Comparison of ENCODE assay signal across 8 cellular contexts in the genomic region with DNA sequence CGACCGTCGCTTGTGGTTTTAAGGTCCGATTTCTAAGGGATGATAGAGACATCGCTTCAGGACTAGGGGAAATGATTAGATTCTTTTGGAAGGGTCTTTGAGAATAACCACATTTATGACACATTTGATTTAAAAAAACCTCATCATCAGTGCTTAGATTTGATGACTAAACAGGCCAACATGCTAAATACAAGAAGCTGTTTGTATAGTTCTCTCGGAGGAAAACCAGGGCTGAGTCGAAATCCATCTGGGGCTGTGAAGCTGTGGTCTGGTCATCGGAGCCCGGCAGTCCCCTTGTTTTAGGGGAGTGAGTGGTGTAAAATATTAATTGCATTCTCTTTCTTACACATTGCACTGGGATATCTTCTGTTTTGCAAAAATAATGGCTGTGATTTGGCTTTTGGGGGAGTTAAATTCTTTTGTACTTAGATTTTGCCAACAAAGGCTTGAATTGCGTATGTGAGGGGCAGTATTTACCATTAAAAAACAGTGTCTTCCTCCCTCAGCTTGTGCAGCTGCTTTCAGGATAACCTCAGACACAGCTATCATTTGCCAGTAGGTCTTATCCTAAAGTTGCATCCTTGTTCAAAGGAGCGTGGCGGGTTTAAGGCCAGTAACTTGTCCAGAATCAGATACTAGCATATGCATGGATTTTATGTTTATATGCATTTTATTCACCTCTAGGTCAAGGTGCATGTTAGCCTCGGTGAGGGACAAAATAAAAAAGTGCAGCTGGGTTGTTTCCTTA. TPM values are rescaled to one million over a fixed set of nuclear protein-coding genes. Genes with fewer than 3 reads are reported as not detected.
DNase-seq lines count a peak whose midpoint lies in the region; ATAC-seq lines count a peak whose summit lies in the region.

No MANE protein-coding gene starts in this region.

- ATAC-seq in HG02840 (IDR thresholded peaks at IDR 0.05; ENCODE audit: low FRiP score, unreplicated experiment) = peak; percentile 27
- ATAC-seq in activated CD8-positive, alpha-beta T cell treated with anti-CD3 and anti-CD28 coated beads, Interleukin-2, amount 10 ng/mL, durations not matched to agents 7 days and 5 days = no peak
- peak; percentile 39 for ATAC-seq in stimulated activated memory B cell treated with anti-CD40 and anti-IgM and Interleukin-4, amounts not matched to agents 10 μg/mL and 1 μg/mL and 100 μg/mL, for 72 hours

- H3K4me1 Mint-ChIP-seq in activated CD8-positive, alpha-beta T cell treated with anti-CD3 and anti-CD28 coated beads, Interleukin-2, amount 10 ng/mL, durations not matched to agents 7 days and 5 days (ENCODE audit: low read depth) = peaks cover 48% of the 10 kb centered on the region
- peaks cover 51% of the 10 kb centered on the region for H3K4me1 Mint-ChIP-seq in stimulated activated memory B cell treated with anti-CD40 and anti-IgM and Interleukin-4, amounts not matched to agents 10 μg/mL and 1 μg/mL and 100 μg/mL, for 72 hours

- peak overlapping the region; percentile 96 for H3K4me3 Mint-ChIP-seq in activated CD8-positive, alpha-beta T cell treated with anti-CD3 and anti-CD28 coated beads, Interleukin-2, amount 10 ng/mL, durations not matched to agents 7 days and 5 days
- peak overlapping the region; percentile 94 for H3K4me3 Mint-ChIP-seq in stimulated activated memory B cell treated with anti-CD40 and anti-IgM and Interleukin-4, amounts not matched to agents 10 μg/mL and 1 μg/mL and 100 μg/mL, for 72 hours

- POLR2A ChIA-PET in activated CD8-positive, alpha-beta T cell treated with anti-CD3 and anti-CD28 coated beads, Interleukin-2, amount 10 ng/mL, durations not matched to agents 7 days and 5 days (lab: Charles Lee) = interaction anchor here (0.9 to 13.4 kb wide), 19 partner anchors 9 to 881 kb away, joined by 3 to 366 read pairs (median 6); partner anchors contain the start of gene PTGER2

- DNase-seq in ELF-1 (ENCODE audit: low read depth, low spot score) (peak; percentile 14), hepatic stellate cell (ENCODE audit: low spot score) (peak; percentile 23), DMS114 treated with DMSO at 0.1 percent for 48 hours (lab: John Stamatoyannopoulos, UW; ENCODE audit: unreplicated experiment) (no peak), germinal center (ENCODE audit: low spot score) (no peak), GF-D8 (lab: John Stamatoyannopoulos, UW) (no peak)
- no peak for DNase-seq in activated CD8-positive, alpha-beta T cell treated with anti-CD3 and anti-CD28 coated beads, Interleukin-2, amount 10 ng/mL, durations not matched to agents 7 days and 5 days

- peak overlapping the region; percentile 95 for H3K27ac Mint-ChIP-seq in activated CD8-positive, alpha-beta T cell treated with anti-CD3 and anti-CD28 coated beads, Interleukin-2, amount 10 ng/mL, durations not matched to agents 7 days and 5 days
- H3K27ac Mint-ChIP-seq in stimulated activated memory B cell treated with anti-CD40 and anti-IgM and Interleukin-4, amounts not matched to agents 10 μg/mL and 1 μg/mL and 100 μg/mL, for 72 hours = peak overlapping the region; percentile 75

- H3K27me3 Mint-ChIP-seq in activated CD8-positive, alpha-beta T cell treated with anti-CD3 and anti-CD28 coated beads, Interleukin-2, amount 10 ng/mL, durations not matched to agents 7 days and 5 days (ENCODE audit: low read depth) = no peaks in the 10 kb centered on the region
- no peaks in the 10 kb centered on the region for H3K27me3 Mint-ChIP-seq in stimulated activated memory B cell treated with anti-CD40 and anti-IgM and Interleukin-4, amounts not matched to agents 10 μg/mL and 1 μg/mL and 100 μg/mL, for 72 hours

- CTCF ChIA-PET in activated CD8-positive, alpha-beta T cell treated with anti-CD3 and anti-CD28 coated beads, Interleukin-2, amount 10 ng/mL, durations not matched to agents 7 days and 5 days (lab: Charles Lee) = interaction anchor here (0.7 to 4.2 kb wide), 13 partner anchors 10 to 118 kb away, joined by 3 to 47 read pairs (median 6); no protein-coding TSS in a partner anchor

- peaks cover 43% of the 10 kb centered on the region for H3K36me3 Mint-ChIP-seq in activated CD8-positive, alpha-beta T cell treated with anti-CD3 and anti-CD28 coated beads, Interleukin-2, amount 10 ng/mL, durations not matched to agents 7 days and 5 days (ENCODE audit: low read depth)
- H3K36me3 Mint-ChIP-seq in stimulated activated memory B cell treated with anti-CD40 and anti-IgM and Interleukin-4, amounts not matched to agents 10 μg/mL and 1 μg/mL and 100 μg/mL, for 72 hours = no peaks in the 10 kb centered on the region

- peaks cover 6% of the 10 kb centered on the region for H3K9me3 Mint-ChIP-seq in activated CD8-positive, alpha-beta T cell treated with anti-CD3 and anti-CD28 coated beads, Interleukin-2, amount 10 ng/mL, durations not matched to agents 7 days and 5 days (ENCODE audit: insufficient read depth)
- H3K9me3 Mint-ChIP-seq in stimulated activated memory B cell treated with anti-CD40 and anti-IgM and Interleukin-4, amounts not matched to agents 10 μg/mL and 1 μg/mL and 100 μg/mL, for 72 hours = no peaks in the 10 kb centered on the region

RNA-seq across cellular contexts. Expression of gene GNG2, which starts 0.6 kb away (rescaled TPM):
- total RNA-seq in activated CD8-positive, alpha-beta T cell treated with anti-CD3 and anti-CD28 coated beads, Interleukin-2, amount 10 ng/mL, durations not matched to agents 7 days and 5 days = 100 to 1,000 TPM; 293 to 302 TPM

Comparison
In these comparisons a context has a peak if more than half of its experiments do, and no peak if none do; other contexts are left out.
1. DNase-seq: peak in ELF-1 (single experiment) and hepatic stellate cell (single experiment); none in activated CD8-positive, alpha-beta T cell treated with anti-CD3 and anti-CD28 coated beads, Interleukin-2, amount 10 ng/mL, durations not matched to agents 7 days and 5 days (single experiment), DMS114 treated with DMSO at 0.1 percent for 48 hours (single experiment), germinal center (single experiment) and GF-D8 (single experiment).